15 cellular contexts compared by ENCODE assay signal in the genomic region with DNA sequence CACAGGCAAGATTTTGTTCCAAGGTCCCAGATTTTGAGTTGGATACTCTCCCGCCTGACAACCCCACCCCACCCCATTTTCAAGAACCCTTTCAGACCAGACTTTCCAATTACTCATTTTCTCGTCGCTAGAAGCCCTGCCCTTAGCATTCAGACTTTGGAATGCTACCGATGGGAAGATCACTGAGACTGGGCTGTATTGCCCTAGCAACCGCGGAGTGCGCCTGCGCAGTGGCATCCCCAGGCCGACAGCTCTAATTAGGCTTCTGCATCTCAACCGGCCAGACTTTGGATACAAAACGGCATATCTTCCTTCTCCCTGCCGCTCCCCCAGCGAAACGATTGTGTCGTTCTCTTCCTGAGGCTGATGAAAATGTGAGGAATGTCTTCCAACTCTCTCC.
DNase-seq lines count a peak whose midpoint lies in the region; TF ChIP-seq lines count a peak whose summit lies in the region.
"Had no signal": no experiment of that assay in that cellular context is flagged by ENCODE, and none has a peak within 500 bp of the region (broad histone marks: within the 10 kb centered on the region; RNA-seq: fewer than 3 reads in every experiment).

No MANE protein-coding gene starts in this region.

- TF ChIP-seq CTCF in GM10266 (IDR thresholded peaks at IDR 0.05; ENCODE audit: control insufficient read depth, insufficient read depth, low read depth, missing control alignments) = no peak

- DNase-seq in DMS79 treated with DMSO at 0.1 percent for 48 hours (lab: John Stamatoyannopoulos, UW) = peak; percentile 7
- no peak for DNase-seq in DMS79 (lab: John Stamatoyannopoulos, UW)
- peak in 55 of 58 donors; percentile 0 to 72 (median 35) for DNase-seq in anterior cingulate cortex (lab: John Stamatoyannopoulos, UW)
- peak; percentile 20 to 28 for DNase-seq in hippocampal formation (lab: John Stamatoyannopoulos, UW)
- DNase-seq in retina = peak; percentile 71
- DNase-seq in stimulated activated naive CD4-positive, alpha-beta T cell (lab: John Stamatoyannopoulos, UW) = no peak
- no peak for DNase-seq in GM10266 (ENCODE audit: extremely low spot score)
- DNase-seq in NCI-H1092 (lab: John Stamatoyannopoulos, UW) = no peak
- DNase-seq: activated CD4-positive, alpha-beta T cell treated with anti-CD3 and anti-CD28 coated beads for 48 hours; activated CD8-positive, alpha-beta memory T cell treated with anti-CD3 and anti-CD28 coated beads, Interleukin-2, amount 50 U/mL, for 4 hours; activated naive CD4-positive, alpha-beta T cell treated with anti-CD3 and anti-CD28 coated beads, Interleukin-2, amount 10 ng/mL, durations not matched to agents 7 days and 5 days; brain microvascular endothelial cell; effector CD4-positive, alpha-beta T cell; left colon; stimulated activated naive CD8-positive, alpha-beta T cell treated with anti-CD3 and anti-CD28 coated beads, Interleukin-15, Interleukin-2, amounts not matched to agents 100 U/mL and 50 U/mL, for 24 hours had no signal

Comparison
In these comparisons a context has a peak if more than half of its experiments do, and no peak if none do; other contexts are left out.
1. DNase-seq: peak in DMS79 treated with DMSO at 0.1 percent for 48 hours (single experiment), anterior cingulate cortex (55 of 58), hippocampal formation (2 of 2) and retina (single experiment); none in DMS79 (single experiment), stimulated activated naive CD4-positive, alpha-beta T cell (0 of 6), GM10266 (single experiment) and NCI-H1092 (single experiment).